Comparison of ENCODE assay signal across 2 cellular contexts in the genomic region with DNA sequence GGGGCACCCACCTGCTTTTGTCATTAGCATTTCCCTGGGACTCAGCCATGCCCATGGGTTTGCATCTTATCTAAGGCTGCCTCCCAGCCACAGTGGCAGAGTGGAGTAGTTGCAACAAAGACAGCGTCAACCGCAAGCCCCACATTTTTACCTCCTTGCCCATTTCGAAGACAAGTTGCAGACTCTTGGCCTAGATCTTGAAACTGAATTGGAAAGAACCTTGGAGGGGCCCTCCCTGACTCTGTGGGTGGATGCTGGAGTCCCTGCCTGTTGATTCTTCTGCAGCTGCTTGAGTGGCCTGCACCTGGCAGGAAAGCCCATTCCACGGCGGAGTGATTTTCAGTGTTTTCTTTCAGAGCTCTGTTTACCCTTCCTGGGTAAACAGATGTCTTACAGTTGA.
TF ChIP-seq lines count a peak whose summit lies in the region.

No MANE protein-coding gene starts in this region.

TF ChIP-seq in GM23338, 12 proteins besides CTCF, POLR2A, EP300 and RAD21 (continued from another document):
- TF ChIP-seq, protein P1, sequence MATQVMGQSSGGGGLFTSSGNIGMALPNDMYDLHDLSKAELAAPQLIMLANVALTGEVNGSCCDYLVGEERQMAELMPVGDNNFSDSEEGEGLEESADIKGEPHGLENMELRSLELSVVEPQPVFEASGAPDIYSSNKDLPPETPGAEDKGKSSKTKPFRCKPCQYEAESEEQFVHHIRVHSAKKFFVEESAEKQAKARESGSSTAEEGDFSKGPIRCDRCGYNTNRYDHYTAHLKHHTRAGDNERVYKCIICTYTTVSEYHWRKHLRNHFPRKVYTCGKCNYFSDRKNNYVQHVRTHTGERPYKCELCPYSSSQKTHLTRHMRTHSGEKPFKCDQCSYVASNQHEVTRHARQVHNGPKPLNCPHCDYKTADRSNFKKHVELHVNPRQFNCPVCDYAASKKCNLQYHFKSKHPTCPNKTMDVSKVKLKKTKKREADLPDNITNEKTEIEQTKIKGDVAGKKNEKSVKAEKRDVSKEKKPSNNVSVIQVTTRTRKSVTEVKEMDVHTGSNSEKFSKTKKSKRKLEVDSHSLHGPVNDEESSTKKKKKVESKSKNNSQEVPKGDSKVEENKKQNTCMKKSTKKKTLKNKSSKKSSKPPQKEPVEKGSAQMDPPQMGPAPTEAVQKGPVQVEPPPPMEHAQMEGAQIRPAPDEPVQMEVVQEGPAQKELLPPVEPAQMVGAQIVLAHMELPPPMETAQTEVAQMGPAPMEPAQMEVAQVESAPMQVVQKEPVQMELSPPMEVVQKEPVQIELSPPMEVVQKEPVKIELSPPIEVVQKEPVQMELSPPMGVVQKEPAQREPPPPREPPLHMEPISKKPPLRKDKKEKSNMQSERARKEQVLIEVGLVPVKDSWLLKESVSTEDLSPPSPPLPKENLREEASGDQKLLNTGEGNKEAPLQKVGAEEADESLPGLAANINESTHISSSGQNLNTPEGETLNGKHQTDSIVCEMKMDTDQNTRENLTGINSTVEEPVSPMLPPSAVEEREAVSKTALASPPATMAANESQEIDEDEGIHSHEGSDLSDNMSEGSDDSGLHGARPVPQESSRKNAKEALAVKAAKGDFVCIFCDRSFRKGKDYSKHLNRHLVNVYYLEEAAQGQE (IDR thresholded peaks at IDR 0.05; ENCODE audit: unreplicated experiment): no peak
- TF ChIP-seq ZNF114 (CRISPR knock-in tag; IDR thresholded peaks at IDR 0.05) (no peak), EZH2 (IDR thresholded peaks at IDR 0.05; ENCODE audit: low read depth, unreplicated experiment) (no peak)

TF ChIP-seq in SK-N-SH, 30 proteins besides CTCF, POLR2A, EP300 and RAD21 (continued from another document):
- TF ChIP-seq, protein P2, sequence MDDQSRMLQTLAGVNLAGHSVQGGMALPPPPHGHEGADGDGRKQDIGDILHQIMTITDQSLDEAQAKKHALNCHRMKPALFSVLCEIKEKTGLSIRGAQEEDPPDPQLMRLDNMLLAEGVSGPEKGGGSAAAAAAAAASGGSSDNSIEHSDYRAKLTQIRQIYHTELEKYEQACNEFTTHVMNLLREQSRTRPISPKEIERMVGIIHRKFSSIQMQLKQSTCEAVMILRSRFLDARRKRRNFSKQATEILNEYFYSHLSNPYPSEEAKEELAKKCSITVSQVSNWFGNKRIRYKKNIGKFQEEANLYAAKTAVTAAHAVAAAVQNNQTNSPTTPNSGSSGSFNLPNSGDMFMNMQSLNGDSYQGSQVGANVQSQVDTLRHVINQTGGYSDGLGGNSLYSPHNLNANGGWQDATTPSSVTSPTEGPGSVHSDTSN (IDR thresholded peaks at IDR 0.05): no peak
